ENCODE assay signal across 24 cellular contexts in the genomic region with DNA sequence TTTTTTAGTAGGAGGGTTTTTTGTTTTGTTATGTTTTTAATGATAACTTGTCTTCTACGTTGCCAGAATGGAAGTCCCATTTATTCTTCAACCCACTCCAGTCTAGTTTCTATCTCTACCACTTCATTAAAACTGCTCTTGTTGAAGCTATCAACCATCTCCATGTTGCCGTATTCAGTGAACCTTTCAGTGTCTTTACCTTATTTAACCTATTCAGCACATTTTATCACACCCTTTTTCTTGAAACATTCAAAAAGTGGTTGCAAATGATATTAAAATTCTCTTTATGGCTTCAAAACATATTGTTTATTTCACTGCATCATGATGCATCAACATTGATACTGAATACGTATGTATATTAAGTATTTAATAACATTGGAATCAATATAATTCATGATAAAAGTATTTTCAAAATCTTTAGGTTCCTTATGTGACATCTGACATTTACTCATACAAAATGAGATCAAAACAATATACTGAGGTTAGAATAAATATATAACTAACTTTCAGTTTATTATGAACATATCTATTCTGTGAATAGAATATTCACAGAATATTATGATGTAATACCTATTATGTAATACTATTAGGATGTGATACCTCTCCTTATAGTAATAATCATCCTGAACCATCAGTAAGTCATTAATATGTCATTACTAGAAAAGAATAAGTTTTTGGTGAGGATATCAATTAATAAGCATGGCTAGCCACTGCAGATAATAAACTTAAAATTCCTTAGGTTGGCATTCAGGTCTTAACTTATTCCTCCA.
"Had no signal": no experiment of that assay in that cellular context is flagged by ENCODE, and none has a peak within 500 bp of the region (broad histone marks: within the 10 kb centered on the region; RNA-seq: fewer than 3 reads in every experiment).

No MANE protein-coding gene starts in this region.

- H3K9me3 ChIP-seq: left ventricle myocardium inferior, mucosa of descending colon, ovary, prostate gland, sigmoid colon, transverse colon, upper lobe of left lung, vagina had no signal

- H3K4me3 ChIP-seq: left ventricle myocardium inferior, lung, mucosa of descending colon, ovary, prostate gland, sigmoid colon, smooth muscle cell, transverse colon, upper lobe of left lung, vagina had no signal

- H3K27ac ChIP-seq: left ventricle myocardium inferior, ovary, prostate gland, sigmoid colon, transverse colon, upper lobe of left lung, vagina had no signal

- H3K4me2 ChIP-seq: smooth muscle cell had no signal

- H3K4me1 ChIP-seq: prostate gland, sigmoid colon, transverse colon, upper lobe of left lung, vagina had no signal

- H3K27me3 ChIP-seq: ovary, sigmoid colon, upper lobe of left lung, vagina had no signal

- ATAC-seq: mucosa of descending colon; naive thymus-derived CD4-positive, alpha-beta T cell; natural killer cell treated with Interleukin-12 subunit alpha and Interleukin-12 subunit beta and Interleukin-15 and Interleukin-18, amount 100 ng/mL, for 72 hours; right cardiac atrium; stimulated activated memory B cell treated with anti-CD40 and anti-IgM and Interleukin-4, amounts not matched to agents 10 μg/mL and 1 μg/mL and 100 μg/mL, for 72 hours; stimulated activated naive CD8-positive, alpha-beta T cell treated with anti-CD3 and anti-CD28 coated beads, Interleukin-15, amount 100 ng/mL, for 72 hours had no signal

- DNase-seq: islet precursor cell; left ventricle myocardium inferior; midbrain; mucosa of descending colon; naive thymus-derived CD4-positive, alpha-beta T cell; ovary; retina; right cardiac atrium; sigmoid colon; stimulated activated CD4-positive, alpha-beta T cell treated with anti-CD3 and anti-CD28 coated beads, Interleukin-1b, Interleukin-23, amount 100 ng/mL, for 48 hours; stimulated activated CD4-positive, alpha-beta T cell treated with anti-CD3 and anti-CD28 coated beads, Interleukin-2, amount 100 ng/mL, for 48 hours; stimulated activated CD4-positive, alpha-beta T cell treated with anti-CD3 and anti-CD28 coated beads, Interleukin-4, amount 100 ng/mL, for 4 hours; stimulated activated CD8-positive, alpha-beta memory T cell treated with anti-CD3 and anti-CD28 coated beads, Interleukin-4, amount 100 ng/mL, for 48 hours; stimulated activated naive CD4-positive, alpha-beta T cell treated with Interleukin-2 at 50 U/mL for 16 hours; stimulated activated naive CD8-positive, alpha-beta T cell treated with anti-CD3 and anti-CD28 coated beads, Interleukin-15, amount 100 ng/mL, for 72 hours; substantia nigra; transverse colon; upper lobe of left lung had no signal

- H3K36me3 ChIP-seq: left ventricle myocardium inferior, ovary, prostate gland, sigmoid colon, transverse colon, upper lobe of left lung, vagina had no signal
